In the genomic region with DNA sequence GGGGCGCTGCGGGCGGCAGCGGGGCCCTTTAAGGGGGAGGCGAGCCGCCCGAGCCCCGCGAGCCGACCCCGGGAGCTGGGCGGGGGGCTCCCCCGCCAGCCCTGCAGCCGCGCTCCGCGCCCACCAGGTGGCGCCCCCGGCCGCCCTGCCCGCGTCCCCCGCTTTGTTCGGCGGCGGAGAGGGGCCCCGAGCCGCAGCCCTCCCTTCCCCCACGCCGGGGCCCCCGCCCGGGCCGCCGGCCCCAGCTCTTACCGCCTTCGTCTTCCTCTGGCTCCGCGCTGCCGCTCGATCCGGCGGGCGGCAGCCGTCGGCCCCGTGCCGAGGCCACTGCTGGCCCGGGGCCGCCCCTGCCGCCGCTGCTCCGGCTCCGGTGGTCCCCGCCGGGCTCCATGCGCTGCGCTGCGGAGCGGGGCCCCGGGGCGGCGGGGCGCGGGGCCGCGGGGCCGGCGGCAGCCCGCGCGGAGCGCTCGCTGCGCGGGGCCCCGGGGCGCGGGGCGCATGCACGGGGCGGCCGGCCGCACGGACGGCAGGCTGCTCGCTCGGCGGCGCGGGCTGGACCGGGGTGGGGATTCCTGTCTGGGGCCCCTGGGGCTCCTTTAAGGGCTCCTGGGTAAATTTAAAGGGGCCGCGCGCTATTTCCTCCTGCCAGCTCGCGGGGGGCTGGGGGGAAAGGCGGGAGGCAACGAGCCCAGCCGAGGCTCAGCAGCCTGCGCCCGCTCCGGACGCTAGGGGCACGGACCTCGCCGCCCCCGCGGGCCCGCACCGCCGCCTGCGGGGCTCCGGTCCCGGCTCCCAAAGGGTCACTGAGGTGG, we compare ENCODE assay signal across 8 cellular contexts. TPM values are rescaled to one million over a fixed set of nuclear protein-coding genes. Genes with fewer than 3 reads are reported as not detected.
A peak's percentile ranks its signal among the peaks of the same experiment; 100 is the strongest.
DNase-seq lines count a peak whose midpoint lies in the region; ATAC-seq and TF ChIP-seq lines count a peak whose summit lies in the region.

A gene (minus strand): TSS at position 544 of the 812 bp plus-strand sequence. CDS start 153 bp downstream, at position 391.

- H3K4me3 Mint-ChIP-seq in naive thymus-derived CD4-positive, alpha-beta T cell = peak within 1 kb of the TSS; percentile 87 to 99 (median 92)
- H3K4me3 Mint-ChIP-seq in stimulated activated naive CD8-positive, alpha-beta T cell treated with anti-CD3 and anti-CD28 coated beads, Interleukin-15, amount 100 ng/mL, for 72 hours = peak within 1 kb of the TSS; percentile 94 to 97

- H3K27ac ChIP-seq in OCI-LY1 (ENCODE audit: low read depth, low read length, poor library complexity, severe bottlenecking) = peak within 1 kb of the TSS; percentile 7
- H3K27ac ChIP-seq in naive thymus-derived CD4-positive, alpha-beta T cell (ENCODE audit: low read depth, low read length) = peak within 1 kb of the TSS; percentile 60

- CTCF ChIA-PET in naive thymus-derived CD4-positive, alpha-beta T cell (lab: Charles Lee) = interaction anchor here (0.6 to 1.7 kb wide), 6 partner anchors 70 to 384 kb away, joined by 3 to 6 read pairs (median 3); a partner anchor contains a TSS

- no peaks in the 10 kb centered on the region for H3K27me3 ChIP-seq in OCI-LY1 (ENCODE audit: insufficient read depth, low read length)
- H3K27me3 ChIP-seq in naive thymus-derived CD4-positive, alpha-beta T cell (ENCODE audit: control insufficient read depth in 2 of 2, insufficient read depth in 2 of 2, low read length in 2 of 2) = peaks cover 0 to 9% of the 10 kb centered on the region in 2 donors

- H3K9me3 Mint-ChIP-seq in naive thymus-derived CD4-positive, alpha-beta T cell = peaks cover 0 to 2% (median 0%) of the 10 kb centered on the region in 11 donors
- no peaks in the 10 kb centered on the region for H3K9me3 Mint-ChIP-seq in stimulated activated naive CD8-positive, alpha-beta T cell treated with anti-CD3 and anti-CD28 coated beads, Interleukin-15, amount 100 ng/mL, for 72 hours

- no peaks in the 10 kb centered on the region for H3K36me3 ChIP-seq in OCI-LY1 (ENCODE audit: insufficient read depth, low read length)
- H3K36me3 ChIP-seq in naive thymus-derived CD4-positive, alpha-beta T cell (ENCODE audit: control insufficient read depth in 2 of 3, insufficient read depth in 3 of 3, low read length in 3 of 3) = no peaks in the 10 kb centered on the region

- H4K20me1 ChIP-seq in OCI-LY1 (ENCODE audit: insufficient read depth, low read length) = no peaks in the 10 kb centered on the region

- peaks cover 0 to 4% (median 0%) of the 10 kb centered on the region in 5 donors for H3K36me3 Mint-ChIP-seq in naive thymus-derived CD4-positive, alpha-beta T cell

- H2AFZ ChIP-seq in OCI-LY1 (ENCODE audit: low read length) = no peak within 1 kb of the TSS

- peak; percentile 20; the same call in 1 of the 2 replicates for TF ChIP-seq CTCF in OCI-LY1 (IDR thresholded peaks at IDR 0.05; ENCODE audit: low read length)

- no peaks in the 10 kb centered on the region for H3K9me2 ChIP-seq in OCI-LY1 (ENCODE audit: low read depth, low read length)

- peak within 1 kb of the TSS; percentile 72 for H3K9ac ChIP-seq in OCI-LY1 (ENCODE audit: low read length)

- DNase-seq in NK-92 treated with Interleukin-12 subunit alpha and Interleukin-12 subunit beta, amount 100 ng/mL, for 24 hours (lab: John Stamatoyannopoulos, UW) = peak; percentile 42
- DNase-seq in NK-92 (lab: John Stamatoyannopoulos, UW; ENCODE audit: unreplicated experiment) (no peak), activated T-helper 1 cell treated with Interleukin-2 at 50 U/mL for 16 hours (ENCODE audit: low read depth) (peak; percentile 44), fibroblast of gingiva (ENCODE audit: low read depth) (peak; percentile 57)
- peak; percentile 34 to 79 (median 54) for DNase-seq in naive thymus-derived CD4-positive, alpha-beta T cell
- peak; percentile 67 to 82 for DNase-seq in stimulated activated naive CD8-positive, alpha-beta T cell treated with anti-CD3 and anti-CD28 coated beads, Interleukin-15, amount 100 ng/mL, for 72 hours

- H3K4me1 ChIP-seq in OCI-LY1 (ENCODE audit: insufficient read depth, low read length, severe bottlenecking) = peaks cover 22% of the 10 kb centered on the region
- peaks cover 6 to 9% of the 10 kb centered on the region in 2 donors for H3K4me1 ChIP-seq in naive thymus-derived CD4-positive, alpha-beta T cell (ENCODE audit: control insufficient read depth in 2 of 2, insufficient read depth in 2 of 2, low read length in 2 of 2)

- peaks cover 0 to 35% (median 9%) of the 10 kb centered on the region in 5 donors for H3K27me3 Mint-ChIP-seq in naive thymus-derived CD4-positive, alpha-beta T cell
- H3K27me3 Mint-ChIP-seq in stimulated activated naive CD8-positive, alpha-beta T cell treated with anti-CD3 and anti-CD28 coated beads, Interleukin-15, amount 100 ng/mL, for 72 hours = peaks cover 32% of the 10 kb centered on the region

- H3K79me2 ChIP-seq in OCI-LY1 (ENCODE audit: insufficient read depth, low read length) = no peaks in the 10 kb centered on the region

- ATAC-seq in HG03342 (IDR thresholded peaks at IDR 0.05; ENCODE audit: unreplicated experiment) = peak; percentile 50
- ATAC-seq in naive thymus-derived CD4-positive, alpha-beta T cell = peak; percentile 84
- peak; percentile 73 for ATAC-seq in stimulated activated naive CD8-positive, alpha-beta T cell treated with anti-CD3 and anti-CD28 coated beads, Interleukin-15, amount 100 ng/mL, for 72 hours

- H3K27ac Mint-ChIP-seq in naive thymus-derived CD4-positive, alpha-beta T cell = peak within 1 kb of the TSS; percentile 34 to 94 (median 83)
- peak within 1 kb of the TSS; percentile 86 to 87 for H3K27ac Mint-ChIP-seq in stimulated activated naive CD8-positive, alpha-beta T cell treated with anti-CD3 and anti-CD28 coated beads, Interleukin-15, amount 100 ng/mL, for 72 hours

- H3F3A ChIP-seq in OCI-LY1 (ENCODE audit: insufficient read depth, low read length) = no peaks in the 10 kb centered on the region

- intact Hi-C loops in naive thymus-derived CD4-positive, alpha-beta T cell (cut with micrococcal nuclease) = loop anchor here (1.0 to 10.0 kb wide), 8 partner anchors 44 to 380 kb away; a partner anchor contains a TSS

- H3K4me1 Mint-ChIP-seq in naive thymus-derived CD4-positive, alpha-beta T cell = peaks cover 6 to 14% (median 8%) of the 10 kb centered on the region in 7 donors
- H3K4me1 Mint-ChIP-seq in stimulated activated naive CD8-positive, alpha-beta T cell treated with anti-CD3 and anti-CD28 coated beads, Interleukin-15, amount 100 ng/mL, for 72 hours = peaks cover 28% of the 10 kb centered on the region

- no peaks in the 10 kb centered on the region for H3K9me3 ChIP-seq in OCI-LY1 (ENCODE audit: low read length)
- H3K9me3 ChIP-seq in naive thymus-derived CD4-positive, alpha-beta T cell (ENCODE audit: control insufficient read depth in 2 of 3, low read length in 3 of 3) = no peaks in the 10 kb centered on the region

- H3K4me3 ChIP-seq in OCI-LY1 (ENCODE audit: low read depth, low read length, poor library complexity, severe bottlenecking) = peak within 1 kb of the TSS; percentile 69
- H3K4me3 ChIP-seq in naive thymus-derived CD4-positive, alpha-beta T cell (ENCODE audit: low read length) = peak within 1 kb of the TSS; percentile 77

- POLR2A ChIA-PET in naive thymus-derived CD4-positive, alpha-beta T cell (lab: Charles Lee) = interaction anchor here (0.6 to 1.0 kb wide), 4 partner anchors 36 to 200 kb away, joined by 3 to 6 read pairs (median 3); no protein-coding TSS in a partner anchor

- H3K4me2 ChIP-seq in OCI-LY1 (ENCODE audit: low read length) = peak within 1 kb of the TSS; percentile 92

RNA-seq across cellular contexts. Expression of the gene that starts here (rescaled TPM):
- 1 to 10 TPM; 2.1 to 3.6 (median 2.7) TPM for total RNA-seq in naive thymus-derived CD4-positive, alpha-beta T cell
- polyA plus RNA-seq in naive thymus-derived CD4-positive, alpha-beta T cell = under 1 TPM; 0.04 to 0.15 TPM
